In genomic region chr16:89841275-89841674, GRCh38 we compare ENCODE assay signal across 12 cellular contexts. TPM values are rescaled to one million over a fixed set of nuclear protein-coding genes. Genes with fewer than 3 reads are reported as not detected.
DNase-seq lines count a peak whose midpoint lies in the region; ATAC-seq, FAIRE-seq and TF ChIP-seq lines count a peak whose summit lies in the region.
"Had no signal": no experiment of that assay in that cellular context is flagged by ENCODE, and none has a peak within 500 bp of the region (broad histone marks: within the 10 kb centered on the region; RNA-seq: fewer than 3 reads in every experiment).

No MANE protein-coding gene starts in this region.

- no peak overlapping the region for H2BK5ac ChIP-seq in H1 (ENCODE audit: low read depth, low read length)

- H3K36me3 ChIP-seq in H1 (ENCODE audit: control insufficient read depth in 2 of 4, insufficient read depth in 4 of 4, low read length in 3 of 4), result no peaks in the 10 kb centered on the region
- no peaks in the 10 kb centered on the region for H3K36me3 ChIP-seq in gastrocnemius medialis

- peaks cover 0 to 5% (median 1%) of the 10 kb centered on the region in 4 experiments; a peak in 2 of 7 replicates for H3K4me1 ChIP-seq in H1 (replicated peaks in 1 of 4; ENCODE audit: control insufficient read depth in 3 of 4, insufficient read depth in 4 of 4, low read length in 3 of 4)
- H3K4me1 ChIP-seq in gastrocnemius medialis, result no peaks in the 10 kb centered on the region

- ATAC-seq in activated CD8-positive, alpha-beta memory T cell treated with anti-CD3 and anti-CD28 coated beads, Interleukin-2, amount 10 ng/mL, durations not matched to agents 7 days and 5 days, result peak; percentile 74
- no peak for ATAC-seq in gastrocnemius medialis

- no peak for TF ChIP-seq POLR2A in H1 (IDR thresholded peaks at IDR 0.05; ENCODE audit: control extremely low read depth in 1 of 2, low read depth in 2 of 2, low read length in 2 of 2)
- TF ChIP-seq POLR2A in gastrocnemius medialis (IDR thresholded peaks at IDR 0.05), result no peak

- no peak overlapping the region for H2AFZ ChIP-seq in H1 (ENCODE audit: low read length)

- H3K79me1 ChIP-seq in H1 (ENCODE audit: low read depth, low read length), result no peaks in the 10 kb centered on the region

- H3K9ac ChIP-seq in H1 (replicated peaks in 1 of 4; ENCODE audit: extremely low read depth in 1 of 4, low read depth in 3 of 4, low read length in 3 of 4), result no peak overlapping the region

- H3K4me2 ChIP-seq in H1 (ENCODE audit: insufficient read depth in 1 of 2, low read depth in 2 of 2, low read length in 2 of 2), result no peak overlapping the region
- H3K4me2 ChIP-seq: smooth muscle cell had no signal

- no peak overlapping the region for H2BK20ac ChIP-seq in H1 (ENCODE audit: low read length)

- H3K4me3 ChIP-seq in H1 (ENCODE audit: extremely low read depth in 1 of 4, insufficient read depth in 2 of 4, low read depth in 3 of 4, low read length in 4 of 4) (no peak overlapping the region), gastrocnemius medialis (no peak overlapping the region)
- H3K4me3 ChIP-seq: smooth muscle cell had no signal

- no peaks in the 10 kb centered on the region for H3K23me2 ChIP-seq in H1 (ENCODE audit: low read depth, low read length)

- no peak overlapping the region for H3K56ac ChIP-seq in H1 (replicated peaks; ENCODE audit: insufficient read length, low read depth, low read length)

- H3K4me3 Mint-ChIP-seq in activated CD8-positive, alpha-beta memory T cell treated with anti-CD3 and anti-CD28 coated beads, Interleukin-2, amount 10 ng/mL, durations not matched to agents 7 days and 5 days, result peak overlapping the region; percentile 46

- H2BK120ac ChIP-seq in H1 (replicated peaks; ENCODE audit: low read depth, low read length), result no peak overlapping the region

- peaks cover 40% of the 10 kb centered on the region for H3K27me3 Mint-ChIP-seq in activated CD8-positive, alpha-beta memory T cell treated with anti-CD3 and anti-CD28 coated beads, Interleukin-2, amount 10 ng/mL, durations not matched to agents 7 days and 5 days

- H4K8ac ChIP-seq in H1 (ENCODE audit: extremely low read depth, insufficient read depth, low read length), result no peak overlapping the region

- no peak overlapping the region for H2BK15ac ChIP-seq in H1 (ENCODE audit: low read length)

- 92% methylated on average over 10 of the region's 10 CpGs; no CpG with 5 or more reads in 1 of the 2 experiments for whole genome bisulfite sequencing in H1 (ENCODE audit: extremely low coverage in 1 of 2, insufficient coverage in 1 of 2, insufficient read length in 1 of 2, insufficient replicate concordance in 2 of 2, low coverage in 1 of 2, low lambda C conversion rate in 2 of 2, missing lambda C conversion rate in 1 of 2), 2 experiments

- no peak overlapping the region for H4K91ac ChIP-seq in H1 (replicated peaks; ENCODE audit: insufficient read length, low read length)

- peak; percentile 22 for DNase-seq in CD1c-positive myeloid dendritic cell (ENCODE audit: extremely low spot score)
- peak; percentile 66 for DNase-seq in GM13976 (ENCODE audit: low spot score)
- DNase-seq in activated CD8-positive, alpha-beta memory T cell treated with anti-CD3 and anti-CD28 coated beads, Interleukin-2, amount 10 ng/mL, durations not matched to agents 7 days and 5 days, result peak; percentile 92
- no peak for DNase-seq in H1 (ENCODE audit: low read depth in 1 of 2, low spot score in 2 of 2)
- no peak for DNase-seq in stimulated activated naive CD4-positive, alpha-beta T cell (lab: John Stamatoyannopoulos, UW)
- no peak for DNase-seq in SW 1271 (lab: John Stamatoyannopoulos, UW)
- DNase-seq in gastrocnemius medialis, result no peak
- DNase-seq in LoVo (ENCODE audit: low spot score), result no peak
- DNase-seq: NCI-H1092 treated with DMSO at 0.1 percent for 48 hours, NCI-H526, SHP77 treated with DMSO at 0.1 percent for 48 hours had no signal

- H3K36me3 Mint-ChIP-seq in activated CD8-positive, alpha-beta memory T cell treated with anti-CD3 and anti-CD28 coated beads, Interleukin-2, amount 10 ng/mL, durations not matched to agents 7 days and 5 days, result peaks cover 3% of the 10 kb centered on the region

- peak overlapping the region; percentile 80 for H3K27ac Mint-ChIP-seq in activated CD8-positive, alpha-beta memory T cell treated with anti-CD3 and anti-CD28 coated beads, Interleukin-2, amount 10 ng/mL, durations not matched to agents 7 days and 5 days

- H3K27ac ChIP-seq in H1 (ENCODE audit: low read depth, low read length) (no peak overlapping the region), gastrocnemius medialis (no peak overlapping the region)

- no peak overlapping the region for H3K4ac ChIP-seq in H1 (replicated peaks; ENCODE audit: insufficient read length, low read depth, low read length)

- no peaks in the 10 kb centered on the region for H3K9me3 Mint-ChIP-seq in activated CD8-positive, alpha-beta memory T cell treated with anti-CD3 and anti-CD28 coated beads, Interleukin-2, amount 10 ng/mL, durations not matched to agents 7 days and 5 days (ENCODE audit: low read depth)

- H3K9me3 ChIP-seq in H1 (ENCODE audit: insufficient read depth in 2 of 2, low read depth in 1 of 2, low read length in 1 of 2) (no peaks in the 10 kb centered on the region), gastrocnemius medialis (no peaks in the 10 kb centered on the region)

- H2AK5ac ChIP-seq in H1 (ENCODE audit: low read depth, low read length), result no peak overlapping the region

- in situ Hi-C loops in GM13976 (cut with MboI; ENCODE audit: low sequenced_read_pairs, unreplicated experiment) (no loop called here), gastrocnemius medialis (cut with MboI; ENCODE audit: low sequenced_read_pairs in 4 of 4) (no loop called here)

- TF ChIP-seq RAD21 in H1 (IDR thresholded peaks at IDR 0.05 in 1 of 2, conservative IDR thresholded peaks at IDR 0.05 in 1 of 2; ENCODE audit: low read depth in 2 of 2, low read length in 2 of 2), result no peak

- TF ChIP-seq CTCF in GM13976 (IDR thresholded peaks at IDR 0.05; ENCODE audit: borderline replicate concordance, control extremely low read depth, extremely low read depth, insufficient read depth, missing control alignments), result no peak
- no peak for TF ChIP-seq CTCF in H1 (IDR thresholded peaks at IDR 0.05; ENCODE audit: control extremely low read depth in 1 of 3, insufficient read depth in 1 of 3, low read depth in 1 of 3, low read length in 3 of 3)
- no peak for TF ChIP-seq CTCF in gastrocnemius medialis (IDR thresholded peaks at IDR 0.05 in 4 of 5, conservative IDR thresholded peaks at IDR 0.05 in 1 of 5)

- POLR2A ChIA-PET in H1 (lab: Charles Lee; ENCODE audit: partially characterized antibody), result interaction anchor here (0.7 to 4.8 kb wide), 3 partner anchors 13 to 100 kb away, joined by 3 to 16 read pairs (median 3); partner anchors contain the start of gene SPIRE2

- no peak overlapping the region for H3K18ac ChIP-seq in H1 (ENCODE audit: extremely low read depth, low read length)

- no peaks in the 10 kb centered on the region for H3K79me2 ChIP-seq in H1 (ENCODE audit: control insufficient read depth in 1 of 2, insufficient read depth in 2 of 2, low read length in 2 of 2)

- no peak overlapping the region for H4K5ac ChIP-seq in H1 (ENCODE audit: insufficient read length, low read depth, low read length)

- H2BK12ac ChIP-seq in H1 (ENCODE audit: low read depth, low read length), result no peak overlapping the region

- peaks cover 53% of the 10 kb centered on the region for H3K4me1 Mint-ChIP-seq in activated CD8-positive, alpha-beta memory T cell treated with anti-CD3 and anti-CD28 coated beads, Interleukin-2, amount 10 ng/mL, durations not matched to agents 7 days and 5 days

- no peaks in the 10 kb centered on the region for H3K27me3 ChIP-seq in H1 (replicated peaks in 1 of 4; ENCODE audit: control insufficient read depth in 3 of 4, extremely low read depth in 1 of 4, insufficient read depth in 3 of 4, low read length in 3 of 4)
- no peaks in the 10 kb centered on the region for H3K27me3 ChIP-seq in gastrocnemius medialis

- no peak overlapping the region for H3K14ac ChIP-seq in H1 (ENCODE audit: insufficient read length)

- peaks cover 0 to 3% of the 10 kb centered on the region in 2 experiments for H4K20me1 ChIP-seq in H1 (replicated peaks in 1 of 2; ENCODE audit: control insufficient read depth in 1 of 2, insufficient read depth in 2 of 2, low read length in 2 of 2)

- no peak for TF ChIP-seq EP300 in H1 (IDR thresholded peaks at IDR 0.05; ENCODE audit: borderline replicate concordance in 1 of 2, low read depth in 2 of 2, low read length in 2 of 2)

- CTCF ChIA-PET in activated CD8-positive, alpha-beta memory T cell treated with anti-CD3 and anti-CD28 coated beads, Interleukin-2, amount 10 ng/mL, durations not matched to agents 7 days and 5 days (lab: Charles Lee), result interaction anchor here (0.9 to 6.0 kb wide), 6 partner anchors 11 to 69 kb away, joined by 3 to 32 read pairs (median 4); partner anchors contain the start of gene TCF25
- CTCF ChIA-PET in H1 (lab: Charles Lee; ENCODE audit: partially characterized antibody), result interaction anchor here (3.6 kb wide), 1 partner anchor 19 kb away, joined by 18 read pairs; no protein-coding TSS in a partner anchor

- H3K23ac ChIP-seq in H1 (ENCODE audit: insufficient read length), result no peak overlapping the region

- no peak for FAIRE-seq in H1 (lab: Jason Lieb, UNC)

- intact Hi-C loops in gastrocnemius medialis (cut with DNase I; ENCODE audit: low total_unique reads), result no loop called here

RNA-seq across cellular contexts. Expression of gene SPIRE2, which starts 13.0 kb away (rescaled TPM):
- total RNA-seq in activated CD8-positive, alpha-beta memory T cell treated with anti-CD3 and anti-CD28 coated beads, Interleukin-2, amount 10 ng/mL, durations not matched to agents 7 days and 5 days, result under 1 TPM; 0.44 to 0.80 TPM
- total RNA-seq in H1 (2021; fragmentation: NEBNext Ultra II Directional; extraction: Animal tissue kit (Norgen Biotek cat#: 25700)), result 12.2 and 15.4 TPM in 2 replicates
- 7.4 and 10.2 TPM in 2 replicates for polyA plus RNA-seq in H1 (2011; rRNA removed)
- polyA plus RNA-seq in H1 (2011; cell fraction: cytosol; rRNA removed), result 10.6 TPM
- polyA plus RNA-seq in H1 (2011; cell fraction: nucleus; rRNA removed), result 34.5 TPM
- 9.3 to 12.1 TPM (median 10.9 TPM) in 4 replicates for polyA plus RNA-seq in H1 (2012, experiment 1 of 2)
- 9.6 TPM for polyA plus RNA-seq in H1 (2012, experiment 2 of 2)
- polyA plus RNA-seq in H1 (2013, experiment 1 of 2), result 7.7 TPM
- polyA plus RNA-seq in H1 (2013, experiment 2 of 2), result 6.7 TPM
- 5.5 TPM in 2 replicates for polyA minus RNA-seq in H1 (2011; rRNA and poly(A)+ RNA removed)
- polyA minus RNA-seq in H1 (2011; cell fraction: cytosol; rRNA and poly(A)+ RNA removed), result 10.1 TPM
- 9.1 TPM for polyA minus RNA-seq in H1 (2011; cell fraction: nucleus; rRNA and poly(A)+ RNA removed)
- total RNA-seq in gastrocnemius medialis, result 1 to 10 TPM in 1 of 4 donors, under 1 TPM in 1, not detected in 2; 0.49 to 1.6 TPM

RNA-seq across cellular contexts. Expression of gene FANCA, which starts 24.8 kb away (rescaled TPM):
- 100 to 1,000 TPM; 135 to 202 TPM for total RNA-seq in activated CD8-positive, alpha-beta memory T cell treated with anti-CD3 and anti-CD28 coated beads, Interleukin-2, amount 10 ng/mL, durations not matched to agents 7 days and 5 days
- total RNA-seq in H1 (2021; fragmentation: NEBNext Ultra II Directional; extraction: Animal tissue kit (Norgen Biotek cat#: 25700)), result 78.5 and 85.9 TPM in 2 replicates
- 75.9 and 96.9 TPM in 2 replicates for polyA plus RNA-seq in H1 (2011; rRNA removed)
- polyA plus RNA-seq in H1 (2011; cell fraction: cytosol; rRNA removed), result 70.6 TPM
- polyA plus RNA-seq in H1 (2011; cell fraction: nucleus; rRNA removed), result 371 TPM
- 76.6 to 83.7 TPM (median 77.9 TPM) in 4 replicates for polyA plus RNA-seq in H1 (2012, experiment 1 of 2)
- 34.1 TPM for polyA plus RNA-seq in H1 (2012, experiment 2 of 2)
- polyA plus RNA-seq in H1 (2013, experiment 1 of 2), result 41.6 TPM
- polyA plus RNA-seq in H1 (2013, experiment 2 of 2), result 35.3 TPM
- 113 and 131 TPM in 2 replicates for polyA minus RNA-seq in H1 (2011; rRNA and poly(A)+ RNA removed)
- polyA minus RNA-seq in H1 (2011; cell fraction: cytosol; rRNA and poly(A)+ RNA removed), result 69.1 TPM
- 170 TPM for polyA minus RNA-seq in H1 (2011; cell fraction: nucleus; rRNA and poly(A)+ RNA removed)
- 1 to 10 TPM in 3 of 4 donors, under 1 TPM in 1; 0.53 to 3.5 (median 1.3) TPM for total RNA-seq in gastrocnemius medialis

RNA-seq across cellular contexts. Expression of gene TCF25, which starts 32.1 kb away (rescaled TPM):
- 100 to 1,000 TPM; 181 to 216 TPM for total RNA-seq in activated CD8-positive, alpha-beta memory T cell treated with anti-CD3 and anti-CD28 coated beads, Interleukin-2, amount 10 ng/mL, durations not matched to agents 7 days and 5 days
- total RNA-seq in H1 (2021; fragmentation: NEBNext Ultra II Directional; extraction: Animal tissue kit (Norgen Biotek cat#: 25700)), result 92.2 and 102 TPM in 2 replicates
- 78.1 and 102 TPM in 2 replicates for polyA plus RNA-seq in H1 (2011; rRNA removed)
- 84.5 TPM for polyA plus RNA-seq in H1 (2011; cell fraction: cytosol; rRNA removed)
- 230 TPM for polyA plus RNA-seq in H1 (2011; cell fraction: nucleus; rRNA removed)
- polyA plus RNA-seq in H1 (2012, experiment 1 of 2), result 112 to 138 TPM (median 135 TPM) in 4 replicates
- polyA plus RNA-seq in H1 (2012, experiment 2 of 2), result 70.6 TPM
- 86.9 TPM for polyA plus RNA-seq in H1 (2013, experiment 1 of 2)
- 84.9 TPM for polyA plus RNA-seq in H1 (2013, experiment 2 of 2)
- polyA minus RNA-seq in H1 (2011; rRNA and poly(A)+ RNA removed), result 58.3 and 62.0 TPM in 2 replicates
- polyA minus RNA-seq in H1 (2011; cell fraction: cytosol; rRNA and poly(A)+ RNA removed), result 56.6 TPM
- polyA minus RNA-seq in H1 (2011; cell fraction: nucleus; rRNA and poly(A)+ RNA removed), result 49.3 TPM
- total RNA-seq in gastrocnemius medialis, result 100 to 1,000 TPM in 1 of 4 donors, 10 to 100 TPM in 3; 68.9 to 110 (median 85.7) TPM

Comparison
In these comparisons a context has a peak if more than half of its experiments do, and no peak if none do; other contexts are left out.
1. DNase-seq: peak in CD1c-positive myeloid dendritic cell (single experiment), GM13976 (single experiment) and activated CD8-positive, alpha-beta memory T cell treated with anti-CD3 and anti-CD28 coated beads, Interleukin-2, amount 10 ng/mL, durations not matched to agents 7 days and 5 days (single experiment); none in H1 (0 of 2), stimulated activated naive CD4-positive, alpha-beta T cell (0 of 6), SW 1271 (0 of 2), gastrocnemius medialis (0 of 2) and LoVo (single experiment).
2. RNA of gene FANCA, which starts 24.8 kb away (total RNA-seq): 135 to 202 TPM in activated CD8-positive, alpha-beta memory T cell treated with anti-CD3 and anti-CD28 coated beads, Interleukin-2, amount 10 ng/mL, durations not matched to agents 7 days and 5 days and 78.5 to 85.9 TPM in H1; 0.53 to 3.5 TPM in gastrocnemius medialis; every median in the first group is over 10 times any median in the second.